8 cellular contexts compared by ENCODE assay signal in the genomic region with DNA sequence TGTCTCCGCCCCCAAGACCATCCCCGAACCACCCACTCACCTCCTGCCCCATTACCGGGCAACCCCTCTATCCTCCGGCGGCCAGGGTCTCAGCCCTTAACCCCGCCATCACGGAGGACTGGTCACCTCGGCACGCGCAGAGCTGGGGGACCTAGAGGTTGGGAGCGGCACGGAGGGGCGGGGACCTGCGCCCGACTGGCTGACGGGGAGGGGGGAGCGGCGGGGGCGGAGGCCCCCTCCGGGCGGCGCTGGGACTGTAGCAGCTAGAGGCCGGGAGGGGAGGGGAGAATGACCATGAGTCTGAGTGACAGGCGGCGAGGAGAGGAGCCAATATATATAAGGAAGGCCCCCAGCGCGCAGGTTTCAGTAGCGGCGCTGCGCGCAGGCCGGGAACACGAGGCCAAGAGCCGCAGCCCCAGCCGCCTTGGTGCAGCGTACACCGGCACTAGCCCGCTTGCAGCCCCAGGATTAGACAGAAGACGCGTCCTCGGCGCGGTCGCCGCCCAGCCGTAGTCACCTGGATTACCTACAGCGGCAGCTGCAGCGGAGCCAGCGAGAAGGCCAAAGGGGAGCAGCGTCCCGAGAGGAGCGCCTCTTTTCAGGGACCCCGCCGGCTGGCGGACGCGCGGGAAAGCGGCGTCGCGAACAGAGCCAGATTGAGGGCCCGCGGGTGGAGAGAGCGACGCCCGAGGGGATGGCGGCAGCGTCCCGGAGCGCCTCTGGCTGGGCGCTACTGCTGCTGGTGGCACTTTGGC. TPM values are rescaled to one million over a fixed set of nuclear protein-coding genes. Genes with fewer than 3 reads are reported as not detected.
DNase-seq lines count a peak whose midpoint lies in the region; ATAC-seq and TF ChIP-seq lines count a peak whose summit lies in the region.

A gene (plus strand): TSS at position 366 of the 755 bp plus-strand sequence. CDS start 329 bp downstream, at position 695.

- peaks cover 28 to 30% (median 29%) of the 10 kb centered on the region in 3 donors for H3K4me1 Mint-ChIP-seq in IgD-negative memory B cell

- H3K4me3 Mint-ChIP-seq in IgD-negative memory B cell: peak within 1 kb of the TSS; percentile 81 to 94 (median 87)

- no peaks in the 10 kb centered on the region for H3K9me3 Mint-ChIP-seq in IgD-negative memory B cell

- peaks cover 52% of the 10 kb centered on the region for H3K27me3 Mint-ChIP-seq in IgD-negative memory B cell

- DNase-seq in DMS153 (lab: John Stamatoyannopoulos, UW) (peak; percentile 76), OCI-M2 (lab: John Stamatoyannopoulos, UW; ENCODE audit: unreplicated experiment) (peak; percentile 13), astrocyte of the cerebellum (ENCODE audit: low read depth) (no peak), NCI-H446 treated with DMSO at 0.1 percent for 48 hours (lab: John Stamatoyannopoulos, UW) (no peak)

- TF ChIP-seq CTCF in astrocyte of the cerebellum (IDR thresholded peaks at IDR 0.05; ENCODE audit: low read depth, low read length, missing control alignments): no peak

- no peak within 1 kb of the TSS for H3K9ac ChIP-seq in iPS-15b (ENCODE audit: low read depth, low read length)

- peaks cover 7% of the 10 kb centered on the region for H3K4me1 ChIP-seq in iPS-15b (ENCODE audit: control insufficient read depth, insufficient read depth, low read length)

- no peaks in the 10 kb centered on the region for H3K9me3 ChIP-seq in iPS-15b (ENCODE audit: control insufficient read depth, insufficient read depth, low read length)

- H3K36me3 ChIP-seq in iPS-15b (ENCODE audit: control insufficient read depth, insufficient read depth, low read length): no peaks in the 10 kb centered on the region

- peak within 1 kb of the TSS; percentile 30 for H3K4me3 ChIP-seq in astrocyte of the cerebellum (ENCODE audit: low read depth, low read length)
- H3K4me3 ChIP-seq in iPS-15b (ENCODE audit: low read depth, low read length): peak within 1 kb of the TSS; percentile 75
- H3K4me3 ChIP-seq in skin epidermis: peak within 1 kb of the TSS; percentile 22 to 47 (median 38)

- H3K27ac ChIP-seq in skin epidermis: peak within 1 kb of the TSS in 10 of 21 experiments; percentile 2 to 68 (median 23)

- in situ Hi-C loops in astrocyte of the cerebellum (cut with HindIII; ENCODE audit: low sequenced_read_pairs): no loop called here

- no peak for ATAC-seq in GM21717 (IDR thresholded peaks at IDR 0.05; ENCODE audit: unreplicated experiment)

- peak within 1 kb of the TSS in 1 of 3 donors; percentile 19 for H3K27ac Mint-ChIP-seq in IgD-negative memory B cell

- peaks cover 87% of the 10 kb centered on the region for H3K27me3 ChIP-seq in iPS-15b (ENCODE audit: control insufficient read depth, insufficient read depth, low read length)

- H3K36me3 Mint-ChIP-seq in IgD-negative memory B cell: peaks cover 4% of the 10 kb centered on the region

RNA-seq across cellular contexts. Expression of the gene that starts here (rescaled TPM):
- not detected for polyA plus RNA-seq in IgD-negative memory B cell

Comparison
In these comparisons a context has a peak if more than half of its experiments do, and no peak if none do; other contexts are left out.
1. DNase-seq: peak in DMS153 (single experiment) and OCI-M2 (single experiment); none in astrocyte of the cerebellum (single experiment) and NCI-H446 treated with DMSO at 0.1 percent for 48 hours (single experiment).
2. Peak in every context shown above with its lines, with median percentiles within 50 percentile points of each other: H3K4me3 ChIP-seq.